In the genomic region with DNA sequence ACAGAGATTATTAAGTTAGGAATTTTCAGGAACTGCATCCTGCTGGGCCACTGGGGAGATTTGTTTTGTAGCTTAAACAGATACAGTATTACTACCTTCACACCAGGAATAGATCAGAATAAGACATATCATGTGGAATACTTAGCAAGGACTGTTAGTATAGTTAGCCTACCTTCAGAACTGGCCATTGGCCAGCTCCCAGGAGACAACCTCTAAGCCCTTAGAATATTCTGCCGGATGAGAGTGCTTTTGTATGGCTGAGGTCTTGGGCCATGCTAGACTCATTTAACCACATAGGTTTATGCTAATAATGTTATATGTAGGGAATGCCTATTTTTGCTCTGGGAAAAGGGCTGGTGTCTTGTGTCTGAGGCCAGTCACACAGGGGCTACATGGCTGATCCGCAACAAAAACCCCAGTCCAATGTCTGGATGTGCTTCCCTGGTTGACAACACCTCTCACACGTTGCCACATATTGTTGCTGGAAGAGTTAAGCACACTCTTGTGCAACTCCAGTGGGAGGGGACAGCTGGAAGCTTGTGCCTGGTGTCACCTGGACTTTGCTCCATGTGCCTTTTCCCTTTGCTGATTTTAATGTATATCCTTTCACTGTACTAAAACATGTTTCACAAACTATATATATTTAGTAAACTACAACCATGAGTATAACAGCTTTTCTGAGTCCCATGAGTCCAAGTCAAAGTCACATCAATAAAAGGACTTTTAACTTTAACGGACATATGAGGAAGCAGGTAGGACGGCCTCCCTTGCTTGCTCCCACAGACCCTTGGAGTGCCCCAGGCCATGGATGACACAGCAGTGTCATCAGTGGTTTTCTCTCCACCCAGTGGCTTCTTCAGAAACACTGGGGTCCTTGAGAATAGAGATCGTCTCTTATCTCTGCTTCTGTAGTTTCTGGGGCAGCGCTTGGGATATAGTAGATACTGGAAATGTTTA, we compare ENCODE assay signal across 18 cellular contexts.
DNase-seq lines count a peak whose midpoint lies in the region.
"Had no signal": no experiment of that assay in that cellular context is flagged by ENCODE, and none has a peak within 500 bp of the region (broad histone marks: within the 10 kb centered on the region; RNA-seq: fewer than 3 reads in every experiment).

No MANE protein-coding gene starts in this region.

- DNase-seq in HT-29 (ENCODE audit: low spot score): peak; percentile 51
- peak; percentile 61 for DNase-seq in OCI-M1 (lab: John Stamatoyannopoulos, UW)
- peak; percentile 82 for DNase-seq in islet precursor cell
- peak; percentile 60 for DNase-seq in renal cortical epithelial cell (ENCODE audit: low read depth)
- no peak for DNase-seq in NCI-H748 treated with DMSO at 0.1 percent for 48 hours (lab: John Stamatoyannopoulos, UW)
- no peak for DNase-seq in cerebellar cortex (ENCODE audit: low spot score)
- no peak for DNase-seq in COLO829 (ENCODE audit: low spot score)
- DNase-seq: AML-193; aorta; caudate nucleus; dorsolateral prefrontal cortex; heart right ventricle; left ventricle myocardium superior; NCI-H2081 treated with DMSO at 0.1 percent for 48 hours; NCI-H446 treated with DMSO at 0.1 percent for 48 hours; stimulated activated CD4-positive, alpha-beta T cell treated with anti-CD3 and anti-CD28 coated beads, Interleukin-2, amount 100 ng/mL, for 48 hours; stimulated activated naive CD4-positive, alpha-beta T cell treated with Interleukin-2 at 50 U/mL for 16 hours; T1000 had no signal

Comparison
In these comparisons a context has a peak if more than half of its experiments do, and no peak if none do; other contexts are left out.
1. DNase-seq: peak in HT-29 (single experiment), OCI-M1 (single experiment), islet precursor cell (single experiment) and renal cortical epithelial cell (single experiment); none in NCI-H748 treated with DMSO at 0.1 percent for 48 hours (single experiment), cerebellar cortex (single experiment) and COLO829 (single experiment).